8 cellular contexts compared by ENCODE assay signal in genomic region chr3:143002727-143003126, GRCh38. TPM values are rescaled to one million over a fixed set of nuclear protein-coding genes. Genes with fewer than 3 reads are reported as not detected.
A peak's percentile ranks its signal among the peaks of the same experiment; 100 is the strongest.
DNase-seq lines count a peak whose midpoint lies in the region; ATAC-seq lines count a peak whose summit lies in the region.

No MANE protein-coding gene starts in this region.

- in situ Hi-C loops in G401 (cut with HindIII; ENCODE audit: low sequenced_read_pairs): no loop called here

- no peak overlapping the region for H2AFZ ChIP-seq in trophoblast cell (ENCODE audit: insufficient read depth, low read length, poor library complexity)

- H3K27ac ChIP-seq in epithelial cell of prostate (peak overlapping the region; percentile 99), trophoblast cell (ENCODE audit: low read depth, low read length) (no peak overlapping the region)

- peaks cover 8% of the 10 kb centered on the region for H3K79me1 ChIP-seq in trophoblast cell (ENCODE audit: low read length)

- peak overlapping the region; percentile 96 for H3K4me2 ChIP-seq in trophoblast cell (ENCODE audit: low read length)

- no peak for ATAC-seq in HG02678 (IDR thresholded peaks at IDR 0.05; ENCODE audit: unreplicated experiment)

- H2BK12ac ChIP-seq in trophoblast cell (ENCODE audit: low read length): no peak overlapping the region

- H3K79me2 ChIP-seq in trophoblast cell (ENCODE audit: control insufficient read depth, insufficient read depth, low read length, poor library complexity): peaks cover 9% of the 10 kb centered on the region

- no peaks in the 10 kb centered on the region for H3K27me3 ChIP-seq in trophoblast cell (ENCODE audit: insufficient read depth, low read length)

- no peak overlapping the region for H2AK5ac ChIP-seq in trophoblast cell (ENCODE audit: low read length)

- no CpG with 5 or more reads among the region's 9 CpGs for whole genome bisulfite sequencing in trophoblast cell (ENCODE audit: extremely low coverage, insufficient coverage, insufficient read length)

- H3K9ac ChIP-seq in ES-I3 (ENCODE audit: low read depth, low read length): peak overlapping the region; percentile 87
- H3K9ac ChIP-seq in trophoblast cell (ENCODE audit: low read length): peak overlapping the region; percentile 73

- no peak overlapping the region for H4K91ac ChIP-seq in trophoblast cell (ENCODE audit: low read depth, low read length)

- H3K4me1 ChIP-seq in ES-I3 (ENCODE audit: insufficient read depth, low read length): peaks cover 2% of the 10 kb centered on the region
- H3K4me1 ChIP-seq in trophoblast cell (ENCODE audit: control insufficient read depth in 1 of 2, insufficient read depth in 2 of 2, low read length in 2 of 2): peaks cover 0 to 4% of the 10 kb centered on the region in 2 experiments

- H2BK120ac ChIP-seq in trophoblast cell (ENCODE audit: insufficient read depth, low read length, poor library complexity): no peak overlapping the region

- no peak overlapping the region for H3K4me3 ChIP-seq in trophoblast cell (ENCODE audit: low read depth, low read length)

- H3K9me3 ChIP-seq in ES-I3 (ENCODE audit: control insufficient read depth, insufficient read depth, low read length) (no peaks in the 10 kb centered on the region), trophoblast cell (ENCODE audit: insufficient read depth, low read depth, low read length) (no peaks in the 10 kb centered on the region)

- H3K36me3 ChIP-seq in ES-I3 (ENCODE audit: insufficient read depth, low read length) (no peaks in the 10 kb centered on the region; the same call in 1 of the 2 replicates), trophoblast cell (ENCODE audit: control insufficient read depth in 1 of 2, insufficient read depth in 2 of 2, low read length in 2 of 2) (no peaks in the 10 kb centered on the region)

- H2BK5ac ChIP-seq in trophoblast cell (ENCODE audit: low read depth, low read length, poor library complexity): no peak overlapping the region

- no peak overlapping the region for H4K12ac ChIP-seq in trophoblast cell (ENCODE audit: low read depth, low read length)

- no peak overlapping the region for H3K14ac ChIP-seq in trophoblast cell (ENCODE audit: low read length)

- H3K18ac ChIP-seq in trophoblast cell (ENCODE audit: low read length): no peak overlapping the region

- no peak overlapping the region for H4K8ac ChIP-seq in trophoblast cell (ENCODE audit: low read depth, low read length)

- DNase-seq in OCI-M1 (lab: John Stamatoyannopoulos, UW) (peak; percentile 65), epithelial cell of prostate (ENCODE audit: low read depth, low spot score) (no peak), trophoblast cell (no peak), DMS153 treated with DMSO at 0.1 percent for 48 hours (lab: John Stamatoyannopoulos, UW; ENCODE audit: unreplicated experiment) (no peak), G401 (ENCODE audit: low spot score) (no peak), NCI-H2171 treated with DMSO at 0.1 percent for 48 hours (lab: John Stamatoyannopoulos, UW) (no peak)

- no peak overlapping the region for H3K23ac ChIP-seq in trophoblast cell (ENCODE audit: low read length)

- H3K4ac ChIP-seq in trophoblast cell (ENCODE audit: low read depth, low read length): peak overlapping the region; percentile 84

RNA-seq across cellular contexts. Expression of gene U2SURP, which starts 1.4 kb away (rescaled TPM):
- 67.2 and 70.3 TPM in 2 replicates for polyA plus RNA-seq in trophoblast cell (2013)
- 67.8 and 97.3 TPM in 2 replicates for total RNA-seq in G401 (2014; rRNA removed; shearing (Covaris generic))

RNA-seq across cellular contexts. Expression of gene PAQR9, which starts 39.3 kb away (rescaled TPM):
- polyA plus RNA-seq in trophoblast cell (2013): 0.40 and 0.44 TPM in 2 replicates
- 0.06 TPM in 1 of 2 replicates, not detected in the other for total RNA-seq in G401 (2014; rRNA removed; shearing (Covaris generic))
